ENCODE assay signal across 10 cellular contexts in the genomic region with DNA sequence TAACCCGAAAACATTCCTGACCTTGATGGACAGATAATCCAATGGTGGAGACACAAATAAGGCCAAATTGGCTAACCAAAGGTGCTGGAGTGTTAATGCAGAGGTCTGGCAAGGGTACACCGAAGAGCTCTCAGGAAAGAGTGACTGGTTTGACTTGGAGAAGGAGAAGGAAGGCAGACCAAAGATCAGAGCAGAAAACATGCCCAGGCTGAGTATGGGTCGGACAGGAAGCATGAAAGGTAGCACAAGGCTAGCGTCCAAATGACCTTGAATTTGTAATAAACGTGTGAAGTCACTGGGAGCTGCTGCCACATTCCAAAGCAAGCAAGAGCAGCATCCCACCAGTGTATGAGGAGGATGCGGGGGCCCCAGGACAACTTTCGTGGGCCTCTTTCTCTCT. TPM values are rescaled to one million over a fixed set of nuclear protein-coding genes. Genes with fewer than 3 reads are reported as not detected.
DNase-seq lines count a peak whose midpoint lies in the region; ATAC-seq, FAIRE-seq and TF ChIP-seq lines count a peak whose summit lies in the region.
"Had no signal": no experiment of that assay in that cellular context is flagged by ENCODE, and none has a peak within 500 bp of the region (broad histone marks: within the 10 kb centered on the region; RNA-seq: fewer than 3 reads in every experiment).

No MANE protein-coding gene starts in this region.

- H3K4me3 ChIP-seq in Caco-2 (ENCODE audit: low read depth, low read length) (no peak overlapping the region), heart left ventricle (peak overlapping the region in 3 of 12 donors; percentile 7 to 12 (median 7)), parathyroid adenoma (ENCODE audit: low read depth, low read length) (peak overlapping the region; percentile 27), MG63 (no peak overlapping the region)

- DNase-seq in Caco-2 (no peak), amniotic epithelial cell (ENCODE audit: low read depth) (peak; percentile 33), heart left ventricle (no peak), caudate nucleus (lab: John Stamatoyannopoulos, UW) (no peak), MG63 (no peak), posterior cingulate gyrus (no peak), D721Med (ENCODE audit: insufficient read length, low spot score) (no peak)
- DNase-seq: amniotic stem cell, NCI-H446 treated with DMSO at 0.1 percent for 48 hours had no signal

- FAIRE-seq in D721Med (lab: Jason Lieb, UNC) = no peak

- peak; percentile 29 to 43 (median 38) for ATAC-seq in heart left ventricle

- peaks cover 47% of the 10 kb centered on the region for H3K4me1 ChIP-seq in Caco-2
- peaks cover 12 to 72% (median 52%) of the 10 kb centered on the region in 12 donors for H3K4me1 ChIP-seq in heart left ventricle
- no peaks in the 10 kb centered on the region for H3K4me1 ChIP-seq in parathyroid adenoma

- H2AFZ ChIP-seq in parathyroid adenoma = no peak overlapping the region

- TF ChIP-seq CTCF in Caco-2 (IDR thresholded peaks at IDR 0.05; ENCODE audit: insufficient read depth in 1 of 2, low read depth in 1 of 2, low read length in 1 of 2, severe bottlenecking in 1 of 2, unreplicated experiment in 1 of 2) (no peak), heart left ventricle (IDR thresholded peaks at IDR 0.05) (no peak), parathyroid adenoma (IDR thresholded peaks at IDR 0.05) (no peak), D721Med (IDR thresholded peaks at IDR 0.05; ENCODE audit: insufficient read depth, missing control alignments) (no peak)

- no peak overlapping the region for H3K9ac ChIP-seq in parathyroid adenoma

- intact Hi-C loops in Caco-2 (cut with micrococcal nuclease; ENCODE audit: unreplicated experiment) = no loop called here
- intact Hi-C loops in heart left ventricle (cut with DNase I) = loop anchor here in 2 of 10 donors (5.0 kb wide), 1 partner anchor 42 kb away; no protein-coding TSS in a partner anchor
- intact Hi-C loops in posterior cingulate gyrus (cut with DNase I) = no loop called here

- H3K4me1 Mint-ChIP-seq in Caco-2 (ENCODE audit: low read depth, unreplicated experiment) = peaks cover 38% of the 10 kb centered on the region

- peak overlapping the region; percentile 9 for H3K27ac Mint-ChIP-seq in Caco-2 (ENCODE audit: unreplicated experiment)

- POLR2A ChIA-PET in Caco-2 (lab: Charles Lee) = interaction anchor here (0.9 kb wide), 1 partner anchor 8 kb away, joined by 3 read pairs; no protein-coding TSS in a partner anchor

- no peaks in the 10 kb centered on the region for H3K9me3 Mint-ChIP-seq in Caco-2 (ENCODE audit: unreplicated experiment)

- no TSS peak for BruUV-seq in Caco-2 (replicated peaks; lab: Mats Ljungman, UMichigan)

- H3K27me3 Mint-ChIP-seq in Caco-2 (ENCODE audit: insufficient read depth, unreplicated experiment) = no peaks in the 10 kb centered on the region

- no peaks in the 10 kb centered on the region for H3K9me3 ChIP-seq in Caco-2
- H3K9me3 ChIP-seq in heart left ventricle = no peaks in the 10 kb centered on the region
- no peaks in the 10 kb centered on the region for H3K9me3 ChIP-seq in parathyroid adenoma (ENCODE audit: control insufficient read depth, low read length)
- no peaks in the 10 kb centered on the region for H3K9me3 ChIP-seq in MG63

- peak overlapping the region; percentile 50 for H3K4me2 ChIP-seq in parathyroid adenoma (ENCODE audit: low read length)

- H3K79me2 ChIP-seq in parathyroid adenoma = no peaks in the 10 kb centered on the region

- peak overlapping the region; percentile 18 to 78 (median 44) for H3K27ac ChIP-seq in heart left ventricle
- H3K27ac ChIP-seq in parathyroid adenoma = no peak overlapping the region
- no peak overlapping the region for H3K27ac ChIP-seq in caudate nucleus (ENCODE audit: low read depth, low read length)

- peaks cover 12% of the 10 kb centered on the region for H3K36me3 Mint-ChIP-seq in Caco-2 (ENCODE audit: insufficient read depth, unreplicated experiment)

- no peaks in the 10 kb centered on the region for H3K36me3 ChIP-seq in Caco-2 (ENCODE audit: control insufficient read depth, insufficient read depth, low read length)
- no peaks in the 10 kb centered on the region for H3K36me3 ChIP-seq in heart left ventricle
- no peaks in the 10 kb centered on the region for H3K36me3 ChIP-seq in parathyroid adenoma (ENCODE audit: control insufficient read depth, insufficient read depth, low read length)
- peaks cover 21% of the 10 kb centered on the region for H3K36me3 ChIP-seq in MG63

- no peak overlapping the region for H3K4me3 Mint-ChIP-seq in Caco-2 (ENCODE audit: unreplicated experiment)

- TF ChIP-seq POLR2A in heart left ventricle (IDR thresholded peaks at IDR 0.05) = no peak

- WGBS in heart left ventricle, 4 donors = 40 to 47% (median 43%) methylated on average over 7 of the region's 7 CpGs

- H3K27me3 ChIP-seq in Caco-2 (replicated peaks; ENCODE audit: control insufficient read depth, insufficient read depth, low read length) = no peaks in the 10 kb centered on the region
- no peaks in the 10 kb centered on the region for H3K27me3 ChIP-seq in heart left ventricle
- H3K27me3 ChIP-seq in parathyroid adenoma (ENCODE audit: control insufficient read depth, insufficient read depth, low read length) = no peaks in the 10 kb centered on the region
- no peaks in the 10 kb centered on the region for H3K27me3 ChIP-seq in MG63

- CTCF ChIA-PET in Caco-2 (lab: Charles Lee) = no interaction called here

RNA-seq across cellular contexts. Expression of a gene that starts 45.7 kb away (rescaled TPM):
- 324 and 331 TPM in 2 replicates for total RNA-seq in Caco-2 (2022)
- total RNA-seq in heart left ventricle = 100 to 1,000 TPM; 271 to 467 (median 381) TPM
- 100 to 1,000 TPM; 103 to 231 TPM for polyA plus RNA-seq in heart left ventricle
- 252 and 266 TPM in 2 replicates for total RNA-seq in MG63 (2014; rRNA removed; shearing (Covaris generic); ENCODE audit: low replicate concordance)

Comparison
In these comparisons a context has a peak if more than half of its experiments do, and no peak if none do; other contexts are left out.
1. H3K27ac ChIP-seq: peak in heart left ventricle (12 of 12); none in parathyroid adenoma (single experiment) and caudate nucleus (single experiment).